In the genomic region with DNA sequence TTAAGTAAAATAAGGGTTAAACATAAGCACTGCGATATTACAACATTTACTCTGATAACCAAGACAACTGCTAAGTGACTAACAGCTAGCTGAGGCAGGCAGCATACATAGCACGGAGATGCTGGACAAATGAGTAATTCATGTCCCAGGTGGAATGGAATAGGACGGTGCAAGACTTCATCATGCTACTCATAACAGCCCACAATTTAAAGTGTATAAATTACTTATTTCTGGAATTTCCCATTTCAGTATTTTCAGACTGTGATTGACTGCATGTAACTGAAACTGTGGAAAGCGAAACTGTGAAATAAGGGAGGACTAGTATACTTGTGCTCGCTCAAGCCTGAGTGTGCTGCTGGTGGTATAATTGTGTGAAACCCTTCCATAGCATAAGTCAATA, we compare ENCODE assay signal across 11 cellular contexts. TPM values are rescaled to one million over a fixed set of nuclear protein-coding genes. Genes with fewer than 3 reads are reported as not detected.
DNase-seq lines count a peak whose midpoint lies in the region; ATAC-seq, FAIRE-seq and TF ChIP-seq lines count a peak whose summit lies in the region.
"Had no signal": no experiment of that assay in that cellular context is flagged by ENCODE, and none has a peak within 500 bp of the region (broad histone marks: within the 10 kb centered on the region; RNA-seq: fewer than 3 reads in every experiment).

No MANE protein-coding gene starts in this region.

- DNase-seq in GM23248, result peak; percentile 90
- DNase-seq in HT1080 (ENCODE audit: low read depth), result peak; percentile 32
- DNase-seq in keratinocyte (ENCODE audit: low read depth, low spot score), result no peak
- DNase-seq in retina, result no peak
- DNase-seq in NCI-H1930 (lab: John Stamatoyannopoulos, UW), result no peak
- no peak for DNase-seq in NCI-H187 (lab: John Stamatoyannopoulos, UW)
- no peak for DNase-seq in cerebellar nuclear complex (lab: John Stamatoyannopoulos, UW)
- DNase-seq: glutamatergic neuron; stimulated activated CD4-positive, alpha-beta T cell treated with anti-CD3 and anti-CD28 coated beads, Interleukin-2, amount 100 ng/mL, for 24 hours had no signal

- no peaks in the 10 kb centered on the region for H3K36me3 ChIP-seq in GM23248 (ENCODE audit: low read depth)
- H3K36me3 ChIP-seq in keratinocyte (ENCODE audit: control insufficient read depth in 2 of 2, extremely low read depth in 1 of 2, insufficient read depth in 2 of 2, low read length in 2 of 2), result no peaks in the 10 kb centered on the region

- in situ Hi-C loops in GM23248 (cut with MboI), result no loop called here

- peaks cover 100% of the 10 kb centered on the region for H3K79me2 ChIP-seq in GM23248 (ENCODE audit: insufficient read depth)
- H3K79me2 ChIP-seq in keratinocyte (ENCODE audit: control insufficient read depth, insufficient read depth, low read length), result peaks cover 78% of the 10 kb centered on the region

- peaks cover 13% of the 10 kb centered on the region for H3F3A ChIP-seq in GM23248 (ENCODE audit: insufficient read depth)

- H3K4me3 ChIP-seq in GM23248, result peak overlapping the region; percentile 41
- H3K4me3 ChIP-seq in keratinocyte (ENCODE audit: control insufficient read depth in 2 of 3, extremely low read depth in 1 of 3, insufficient read depth in 2 of 3, low read depth in 1 of 3, low read length in 3 of 3), result no peak overlapping the region

- peak overlapping the region; percentile 74 for H3K27ac ChIP-seq in GM23248
- H3K27ac ChIP-seq in keratinocyte (ENCODE audit: control insufficient read depth, insufficient read depth, low read length), result peak overlapping the region; percentile 66

- H3K27me3 ChIP-seq in GM23248 (replicated peaks; ENCODE audit: insufficient read depth), result no peaks in the 10 kb centered on the region
- no peaks in the 10 kb centered on the region for H3K27me3 ChIP-seq in keratinocyte (ENCODE audit: control insufficient read depth, extremely low read depth, insufficient read depth, low read length)

- H2AFZ ChIP-seq in GM23248, result no peak overlapping the region
- no peak overlapping the region for H2AFZ ChIP-seq in keratinocyte (ENCODE audit: control insufficient read depth, low read length)

- H3K9me2 ChIP-seq in GM23248 (ENCODE audit: insufficient read depth), result no peaks in the 10 kb centered on the region

- H4K20me1 ChIP-seq in GM23248 (ENCODE audit: insufficient read depth) (no peaks in the 10 kb centered on the region; the same call in 1 of the 2 replicates), keratinocyte (ENCODE audit: control insufficient read depth, extremely low read depth, insufficient read depth, low read length) (peaks cover 4% of the 10 kb centered on the region)

- H3K9me3 ChIP-seq in GM23248 (ENCODE audit: low read depth), result no peaks in the 10 kb centered on the region
- H3K9me3 ChIP-seq in keratinocyte (ENCODE audit: control insufficient read depth, low read depth, low read length), result no peaks in the 10 kb centered on the region

- no peak for TF ChIP-seq CTCF in keratinocyte (optimal IDR thresholded peaks at IDR 0.05 in 1 of 3, IDR thresholded peaks at IDR 0.05 in 1 of 3, conservative IDR thresholded peaks at IDR 0.05 in 1 of 3; ENCODE audit: extremely low read depth in 1 of 3, insufficient read depth in 2 of 3, low read length in 3 of 3)

- H3K9me1 ChIP-seq in keratinocyte (ENCODE audit: control insufficient read depth, extremely low read depth, insufficient read depth, low read length), result no peaks in the 10 kb centered on the region

- ATAC-seq in GM18519 (IDR thresholded peaks at IDR 0.05; ENCODE audit: low FRiP score, unreplicated experiment), result peak; percentile 71

- WGBS in GM23248 (ENCODE audit: low coverage in 1 of 2, low lambda C conversion rate in 2 of 2, missing lambda C conversion rate in 2 of 2), 2 experiments, result 46 to 49% methylated on average over 5 of the region's 5 CpGs

- peaks cover 13% of the 10 kb centered on the region for H3K4me1 ChIP-seq in GM23248 (ENCODE audit: insufficient read depth)
- H3K4me1 ChIP-seq in keratinocyte (ENCODE audit: control insufficient read depth, extremely low read depth, insufficient read depth, low read length), result peaks cover 5% of the 10 kb centered on the region

- dilution Hi-C loops in keratinocyte (cut with MboI; ENCODE audit: extremely low pct_ligation_motif_present, low sequenced_read_pairs), result no loop called here

- H3K4me2 ChIP-seq in GM23248 (ENCODE audit: unreplicated experiment) (peak overlapping the region; percentile 64), keratinocyte (ENCODE audit: control insufficient read depth, extremely low read depth, insufficient read depth, low read depth, low read length) (peak overlapping the region; percentile 37)

- peak; percentile 65 for FAIRE-seq in keratinocyte (lab: Jason Lieb, UNC)
- FAIRE-seq: TTC549 had no signal

- H3K9ac ChIP-seq in GM23248 (peak overlapping the region; percentile 19; the same call in 1 of the 2 replicates), keratinocyte (ENCODE audit: control insufficient read depth, extremely low read depth, insufficient read depth, low read length) (peak overlapping the region; percentile 22)

RNA-seq across cellular contexts. Expression of gene IER3IP1, which starts 12.9 kb away (rescaled TPM):
- total RNA-seq in GM23248 (2014; rRNA removed; shearing (Covaris generic)), result 26.3 and 28.3 TPM in 2 replicates
- polyA plus RNA-seq in GM23248 (2016; fragmentation: Nextera tagmentation; extraction: Ambion mirVana), result 39.8 and 40.9 TPM in 2 replicates
- total RNA-seq in HT1080 (2014; rRNA removed; shearing (Covaris generic)), result 61.8 and 77.7 TPM in 2 replicates
- 28.9 and 30.4 TPM in 2 replicates for polyA plus RNA-seq in HT1080 (2015; cell fraction: cytosol; rRNA removed)
- 8.4 and 9.3 TPM in 2 replicates for polyA plus RNA-seq in HT1080 (2015; cell fraction: nucleus; rRNA removed)
- polyA plus RNA-seq in keratinocyte, result 9.3 to 17.5 TPM (median 13.6 TPM) in 3 replicates
- polyA plus RNA-seq in keratinocyte (2011; ENCODE audit: low read depth), result 3.1 TPM
- polyA plus RNA-seq in keratinocyte (2011; cell fraction: cytosol; rRNA removed), result 8.9 and 14.8 TPM in 2 replicates
- polyA plus RNA-seq in keratinocyte (2011; cell fraction: nucleus; rRNA removed), result 3.7 and 5.8 TPM in 2 replicates
- 15.7 and 21.5 TPM in 2 replicates for polyA plus RNA-seq in keratinocyte (2012; ENCODE audit: low replicate concordance)
- polyA minus RNA-seq in keratinocyte, result 2.3 to 6.7 TPM (median 4.0 TPM) in 3 replicates
- 11.3 TPM for polyA minus RNA-seq in keratinocyte (2011; cell fraction: cytosol; rRNA and poly(A)+ RNA removed)
- 2.9 and 3.4 TPM in 2 replicates for polyA minus RNA-seq in keratinocyte (2011; cell fraction: nucleus; rRNA and poly(A)+ RNA removed)

RNA-seq across cellular contexts. Expression of gene HDHD2, which starts 12.9 kb away (rescaled TPM):
- total RNA-seq in GM23248 (2014; rRNA removed; shearing (Covaris generic)), result 11.6 and 14.2 TPM in 2 replicates
- polyA plus RNA-seq in GM23248 (2016; fragmentation: Nextera tagmentation; extraction: Ambion mirVana) (23.6 and 25.4 TPM in 2 replicates), keratinocyte (5.3 to 17.7 TPM (median 10.9 TPM) in 3 replicates)
- 13.3 and 20.3 TPM in 2 replicates for total RNA-seq in HT1080 (2014; rRNA removed; shearing (Covaris generic))
- 27.1 and 29.4 TPM in 2 replicates for polyA plus RNA-seq in HT1080 (2015; cell fraction: cytosol; rRNA removed)
- 26.3 and 28.6 TPM in 2 replicates for polyA plus RNA-seq in HT1080 (2015; cell fraction: nucleus; rRNA removed)
- polyA plus RNA-seq in keratinocyte (2011; ENCODE audit: low read depth), result 16.3 TPM
- 5.4 and 6.8 TPM in 2 replicates for polyA plus RNA-seq in keratinocyte (2011; cell fraction: cytosol; rRNA removed)
- polyA plus RNA-seq in keratinocyte (2011; cell fraction: nucleus; rRNA removed), result 10.9 and 16.6 TPM in 2 replicates
- polyA plus RNA-seq in keratinocyte (2012; ENCODE audit: low replicate concordance), result 14.0 and 15.6 TPM in 2 replicates
- polyA minus RNA-seq in keratinocyte, result 2.5 to 17.6 TPM (median 15.4 TPM) in 3 replicates
- polyA minus RNA-seq in keratinocyte (2011; cell fraction: cytosol; rRNA and poly(A)+ RNA removed), result 17.5 TPM
- 5.6 and 34.1 TPM in 2 replicates for polyA minus RNA-seq in keratinocyte (2011; cell fraction: nucleus; rRNA and poly(A)+ RNA removed)

Comparison
In these comparisons a context has a peak if more than half of its experiments do, and no peak if none do; other contexts are left out.
1. DNase-seq: peak in GM23248 (single experiment) and HT1080 (single experiment); none in keratinocyte (single experiment), retina (single experiment), NCI-H1930 (0 of 2), NCI-H187 (0 of 2) and cerebellar nuclear complex (0 of 2).